ENCODE assay signal across 7 cellular contexts in the genomic region with DNA sequence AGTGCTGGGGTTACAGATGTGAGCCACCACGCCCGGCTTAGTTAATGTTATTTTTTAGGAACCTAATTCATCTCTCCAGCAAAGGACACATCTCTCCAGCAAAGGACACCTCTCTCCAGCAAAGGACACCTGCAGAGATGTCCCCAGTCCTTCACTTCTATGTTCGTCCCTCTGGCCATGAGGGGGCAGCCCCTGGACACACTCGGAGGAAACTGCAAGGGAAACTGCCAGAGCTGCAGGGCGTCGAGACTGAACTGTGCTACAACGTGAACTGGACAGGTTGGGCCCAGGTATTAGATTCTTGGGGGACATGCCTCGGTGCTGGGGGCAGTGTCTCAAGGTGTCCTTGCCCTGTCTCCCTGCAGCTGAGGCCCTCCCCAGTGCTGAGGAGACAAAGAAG. TPM values are rescaled to one million over a fixed set of nuclear protein-coding genes. Genes with fewer than 3 reads are reported as not detected.
DNase-seq lines count a peak whose midpoint lies in the region; ATAC-seq, FAIRE-seq and TF ChIP-seq lines count a peak whose summit lies in the region.
"Had no signal": no experiment of that assay in that cellular context is flagged by ENCODE, and none has a peak within 500 bp of the region (broad histone marks: within the 10 kb centered on the region; RNA-seq: fewer than 3 reads in every experiment).

No MANE protein-coding gene starts in this region.

- no peak overlapping the region for H3K4me3 Mint-ChIP-seq in WTC11

- ATAC-seq in HCT116: peak; percentile 24; the same call in 1 of the 2 replicates
- ATAC-seq in WTC11: no peak
- ATAC-seq in HG03432 (IDR thresholded peaks at IDR 0.05; ENCODE audit: unreplicated experiment): no peak

- H3K4me1 Mint-ChIP-seq in WTC11: peaks cover 13% of the 10 kb centered on the region

- no peak for FAIRE-seq in bronchial epithelial cell (lab: Jason Lieb, UNC)

- RAD21 ChIA-PET in HCT116 (lab: Charles Lee; ENCODE audit: low non-redundant PET in 1 of 2, low total read pairs in 2 of 2, uncharacterized antibody in 2 of 2, unreplicated experiment in 2 of 2): no interaction called here

- peak; percentile 13 for DNase-seq in HCT116 (ENCODE audit: low read depth, low spot score)
- DNase-seq in bronchial epithelial cell (ENCODE audit: low read depth): peak; percentile 22
- no peak for DNase-seq in osteoblast (ENCODE audit: insufficient read length, low spot score, missing footprints)
- DNase-seq in WTC11 (ENCODE audit: low spot score): no peak
- DNase-seq in NCI-H1092 treated with DMSO at 0.1 percent for 48 hours (lab: John Stamatoyannopoulos, UW): no peak
- DNase-seq: NK-92 treated with Interleukin-12 subunit alpha and Interleukin-12 subunit beta, amount 100 ng/mL, for 24 hours had no signal

- H3K79me2 ChIP-seq in HCT116 (ENCODE audit: insufficient read depth, low read length) (peaks cover 64% of the 10 kb centered on the region), osteoblast (ENCODE audit: insufficient read depth, low read length) (peaks cover 34% of the 10 kb centered on the region)

- H3K9me3 Mint-ChIP-seq in WTC11: no peaks in the 10 kb centered on the region

- no peak overlapping the region for H3K9ac ChIP-seq in HCT116 (ENCODE audit: low read length)

- H3K36me3 Mint-ChIP-seq in WTC11: peaks cover 50% of the 10 kb centered on the region

- CTCF ChIA-PET in HCT116 (lab: Charles Lee) (no interaction called here), WTC11 (lab: Charles Lee) (interaction anchor here (1.0 to 1.7 kb wide), 2 partner anchors 30 to 47 kb away, joined by 4 read pairs; no protein-coding TSS in a partner anchor)

- H3K4me2 ChIP-seq in HCT116 (ENCODE audit: low read length): no peak overlapping the region
- H3K4me2 ChIP-seq in osteoblast (ENCODE audit: insufficient read depth, low read length): no peak overlapping the region

- no peaks in the 10 kb centered on the region for H3K27me3 Mint-ChIP-seq in WTC11 (ENCODE audit: low read depth)

- H3K27me3 ChIP-seq in HCT116 (ENCODE audit: insufficient read depth, low read length) (no peaks in the 10 kb centered on the region), bronchial epithelial cell (ENCODE audit: control insufficient read depth, insufficient read depth, low read length) (no peaks in the 10 kb centered on the region), osteoblast (ENCODE audit: insufficient read depth, low read length) (no peaks in the 10 kb centered on the region)

- no peaks in the 10 kb centered on the region for H3K9me2 ChIP-seq in HCT116 (ENCODE audit: insufficient read depth)

- H3K4me3 ChIP-seq in HCT116 (replicated peaks in 1 of 2; ENCODE audit: low read depth in 1 of 2, low read length in 2 of 2): no peak overlapping the region
- no peak overlapping the region for H3K4me3 ChIP-seq in bronchial epithelial cell (ENCODE audit: low read depth, low read length)
- no peak overlapping the region for H3K4me3 ChIP-seq in osteoblast (ENCODE audit: insufficient read depth, low read length)

- H3K4me1 ChIP-seq in HCT116 (ENCODE audit: control insufficient read depth in 1 of 2, insufficient read depth in 2 of 2, low read length in 2 of 2): peaks cover 8 to 11% of the 10 kb centered on the region in 2 experiments; a peak in 3 of 4 replicates
- H3K4me1 ChIP-seq in osteoblast (ENCODE audit: insufficient read depth, low read length): peaks cover 9% of the 10 kb centered on the region

- no TSS peak for BruUV-seq in HCT116 (replicated peaks; lab: Mats Ljungman, UMichigan)

- TF ChIP-seq CTCF in HCT116 (IDR thresholded peaks at IDR 0.05 in 2 of 3, conservative IDR thresholded peaks at IDR 0.05 in 1 of 3; ENCODE audit: borderline replicate concordance in 1 of 3, insufficient read depth in 1 of 3, low read depth in 2 of 3, low read length in 2 of 3) (peak in 2 of 3 experiments; percentile 27 to 40; a peak in 3 of 6 replicates), bronchial epithelial cell (IDR thresholded peaks at IDR 0.05; ENCODE audit: insufficient read depth, low read length, severe bottlenecking) (peak; percentile 29), osteoblast (IDR thresholded peaks at IDR 0.05; ENCODE audit: extremely low read depth, low read depth, low read length) (peak; percentile 20), WTC11 (IDR thresholded peaks at IDR 0.05) (no peak)

- H2AFZ ChIP-seq in HCT116 (ENCODE audit: low read depth, low read length, poor library complexity, severe bottlenecking) (no peak overlapping the region), osteoblast (ENCODE audit: low read length) (no peak overlapping the region)

- H3K9me3 ChIP-seq in HCT116 (ENCODE audit: control insufficient read depth in 1 of 2, insufficient read depth in 1 of 2, low read depth in 1 of 2, low read length in 2 of 2) (no peaks in the 10 kb centered on the region), osteoblast (ENCODE audit: low read depth, low read length) (no peaks in the 10 kb centered on the region)

- POLR2A ChIA-PET in HCT116 (lab: Charles Lee): no interaction called here
- POLR2A ChIA-PET in WTC11 (lab: Charles Lee): no interaction called here

- peak; percentile 44 for TF ChIP-seq RAD21 in HCT116 (IDR thresholded peaks at IDR 0.05; ENCODE audit: low read depth)

- peaks cover 18 to 36% of the 10 kb centered on the region in 2 experiments; a peak in 3 of 4 replicates for H3K36me3 ChIP-seq in HCT116 (ENCODE audit: control insufficient read depth in 1 of 2, insufficient read depth in 2 of 2, low read length in 2 of 2)
- H3K36me3 ChIP-seq in bronchial epithelial cell (ENCODE audit: control insufficient read depth, insufficient read depth, low read length): peaks cover 29% of the 10 kb centered on the region
- H3K36me3 ChIP-seq in osteoblast (ENCODE audit: insufficient read depth, low read length): peaks cover 22% of the 10 kb centered on the region

- H3K27ac Mint-ChIP-seq in WTC11: no peak overlapping the region

- H3K27ac ChIP-seq in HCT116 (ENCODE audit: low read depth, low read length) (no peak overlapping the region), osteoblast (ENCODE audit: low read depth, low read length) (no peak overlapping the region)

- no peak for TF ChIP-seq POLR2A in HCT116 (IDR thresholded peaks at IDR 0.05; ENCODE audit: borderline replicate concordance, extremely low read depth, insufficient read depth, insufficient read length)

- H4K20me1 ChIP-seq in HCT116 (ENCODE audit: insufficient read depth) (no peaks in the 10 kb centered on the region), osteoblast (ENCODE audit: insufficient read depth, low read length) (no peaks in the 10 kb centered on the region)

- intact Hi-C loops in HCT116 (cut with micrococcal nuclease): loop anchor here (1.0 to 5.0 kb wide), 2 partner anchors 34 to 46 kb away; a partner anchor contains a TSS

TF ChIP-seq in HCT116, 20 proteins besides CTCF, POLR2A, EP300 and RAD21 (continues in another document):
- no peak for TF ChIP-seq CBX3 (IDR thresholded peaks at IDR 0.05; ENCODE audit: low read depth)

TF ChIP-seq in WTC11, 78 proteins besides CTCF, POLR2A, EP300 and RAD21 (continues in another document):
- TF ChIP-seq ELF4 (CRISPR knock-in tag; IDR thresholded peaks at IDR 0.05; ENCODE audit: low read depth): no peak
- TF ChIP-seq TP53 (CRISPR knock-in tag; IDR thresholded peaks at IDR 0.05): no peak
- TF ChIP-seq, protein P1, sequence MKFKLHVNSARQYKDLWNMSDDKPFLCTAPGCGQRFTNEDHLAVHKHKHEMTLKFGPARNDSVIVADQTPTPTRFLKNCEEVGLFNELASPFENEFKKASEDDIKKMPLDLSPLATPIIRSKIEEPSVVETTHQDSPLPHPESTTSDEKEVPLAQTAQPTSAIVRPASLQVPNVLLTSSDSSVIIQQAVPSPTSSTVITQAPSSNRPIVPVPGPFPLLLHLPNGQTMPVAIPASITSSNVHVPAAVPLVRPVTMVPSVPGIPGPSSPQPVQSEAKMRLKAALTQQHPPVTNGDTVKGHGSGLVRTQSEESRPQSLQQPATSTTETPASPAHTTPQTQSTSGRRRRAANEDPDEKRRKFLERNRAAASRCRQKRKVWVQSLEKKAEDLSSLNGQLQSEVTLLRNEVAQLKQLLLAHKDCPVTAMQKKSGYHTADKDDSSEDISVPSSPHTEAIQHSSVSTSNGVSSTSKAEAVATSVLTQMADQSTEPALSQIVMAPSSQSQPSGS (CRISPR knock-in tag; IDR thresholded peaks at IDR 0.05; ENCODE audit: borderline replicate concordance, low read depth): no peak
- TF ChIP-seq, protein P2, sequence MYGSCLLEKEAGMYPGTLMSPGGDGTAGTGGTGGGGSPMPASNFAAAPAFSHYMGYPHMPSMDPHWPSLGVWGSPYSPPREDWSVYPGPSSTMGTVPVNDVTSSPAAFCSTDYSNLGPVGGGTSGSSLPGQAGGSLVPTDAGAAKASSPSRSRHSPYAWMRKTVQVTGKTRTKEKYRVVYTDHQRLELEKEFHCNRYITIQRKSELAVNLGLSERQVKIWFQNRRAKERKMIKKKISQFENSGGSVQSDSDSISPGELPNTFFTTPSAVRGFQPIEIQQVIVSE (CRISPR knock-in tag; IDR thresholded peaks at IDR 0.05; ENCODE audit: borderline replicate concordance): no peak

RNA-seq across cellular contexts. Expression of a gene that starts 4.7 kb away (rescaled TPM):
- total RNA-seq in HCT116 (2021; ENCODE audit: unreplicated experiment) (80.6 TPM), bronchial epithelial cell (5.8 and 9.5 TPM in 2 replicates), osteoblast (14.1 and 18.8 TPM in 2 replicates), WTC11 (2021) (229 to 246 TPM (median 229 TPM) in 3 replicates)
- 21.2 and 22.3 TPM in 2 replicates for polyA plus RNA-seq in HCT116 (2012)

RNA-seq across cellular contexts. Expression of a gene that starts 5.9 kb away (rescaled TPM):
- 80.4 TPM for total RNA-seq in HCT116 (2021; ENCODE audit: unreplicated experiment)
- polyA plus RNA-seq in HCT116 (2012): 22.8 and 31.9 TPM in 2 replicates
- 2.9 and 5.6 TPM in 2 replicates for total RNA-seq in bronchial epithelial cell
- total RNA-seq in osteoblast: 6.2 and 7.6 TPM in 2 replicates
- 36.1 to 42.5 TPM (median 40.4 TPM) in 3 replicates for total RNA-seq in WTC11 (2021)

RNA-seq across cellular contexts. Expression of a gene that starts 34.7 kb away (rescaled TPM):
- 33.2 TPM for total RNA-seq in HCT116 (2021; ENCODE audit: unreplicated experiment)
- polyA plus RNA-seq in HCT116 (2012): 41.0 and 55.0 TPM in 2 replicates
- 11.1 and 11.8 TPM in 2 replicates for total RNA-seq in bronchial epithelial cell
- 8.0 and 8.3 TPM in 2 replicates for total RNA-seq in osteoblast
- 32.7 to 36.8 TPM (median 34.6 TPM) in 3 replicates for total RNA-seq in WTC11 (2021)

RNA-seq across cellular contexts. Expression of a gene that starts 41.4 kb away (rescaled TPM):
- total RNA-seq in HCT116 (2021; ENCODE audit: unreplicated experiment) (4.7 TPM), bronchial epithelial cell (0.26 and 0.38 TPM in 2 replicates), osteoblast (1.1 and 2.1 TPM in 2 replicates), WTC11 (2021) (4.5 to 7.6 TPM (median 5.4 TPM) in 3 replicates)
- 3.2 and 5.1 TPM in 2 replicates for polyA plus RNA-seq in HCT116 (2012)

RNA-seq across cellular contexts. Expression of a gene that starts 43.4 kb away (rescaled TPM):
- 141 TPM for total RNA-seq in HCT116 (2021; ENCODE audit: unreplicated experiment)
- 216 and 232 TPM in 2 replicates for polyA plus RNA-seq in HCT116 (2012)
- total RNA-seq in bronchial epithelial cell: 0.64 and 1.6 TPM in 2 replicates
- 3.6 and 4.7 TPM in 2 replicates for total RNA-seq in osteoblast
- 180 to 215 TPM (median 183 TPM) in 3 replicates for total RNA-seq in WTC11 (2021)

Comparison
In these comparisons a context has a peak if more than half of its experiments do, and no peak if none do; other contexts are left out.
1. DNase-seq: peak in HCT116 (single experiment) and bronchial epithelial cell (single experiment); none in osteoblast (single experiment), WTC11 (single experiment) and NCI-H1092 treated with DMSO at 0.1 percent for 48 hours (single experiment).